ENCODE assay signal across 12 cellular contexts in the genomic region with DNA sequence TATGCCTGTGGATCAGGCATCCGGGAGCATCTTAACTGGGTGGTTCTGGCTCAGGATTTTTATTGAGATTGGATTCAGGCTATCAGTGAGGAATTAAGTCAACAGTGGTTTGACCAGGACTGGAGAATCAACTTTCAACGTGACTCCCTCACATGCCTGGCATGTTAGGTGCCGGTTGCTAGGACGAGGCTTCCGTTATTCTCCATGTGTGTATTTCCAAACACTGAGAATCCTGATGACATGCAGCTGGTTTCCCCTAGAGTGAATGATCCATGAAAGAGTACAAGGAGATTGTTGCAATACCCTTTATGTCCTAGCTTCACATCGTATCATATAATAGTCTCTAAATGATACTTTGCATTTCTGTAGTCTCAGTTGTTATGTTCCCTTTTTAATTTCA.
"Had no signal": no experiment of that assay in that cellular context is flagged by ENCODE, and none has a peak within 500 bp of the region (broad histone marks: within the 10 kb centered on the region; RNA-seq: fewer than 3 reads in every experiment).

No MANE protein-coding gene starts in this region.

- H3K27ac ChIP-seq: epithelial cell of prostate, left lung, psoas muscle, sigmoid colon had no signal

- H3K9me3 ChIP-seq: psoas muscle, sigmoid colon had no signal

- H3K4me3 ChIP-seq: left lung, psoas muscle, sigmoid colon had no signal

- H3K27me3 ChIP-seq: left lung, sigmoid colon had no signal

- H3K4me1 ChIP-seq: left lung, psoas muscle, sigmoid colon had no signal

- H3K36me3 ChIP-seq: left lung, sigmoid colon had no signal

- DNase-seq: activated CD4-positive, alpha-beta T cell treated with anti-CD3 and anti-CD28 coated beads, Interleukin-2, amount 50 U/mL, for 4 hours; activated effector memory CD4-positive, alpha-beta T cell treated with Interleukin-2 at 50 U/mL for 16 hours; activated T-cell treated with anti-CD3 and anti-CD28 coated beads, Interleukin-2, amount 50 U/mL, for 1 hour; effector memory CD8-positive, alpha-beta T cell; head of caudate nucleus; left lung; psoas muscle; sigmoid colon; stimulated activated CD4-positive, alpha-beta T cell treated with anti-CD3 and anti-CD28 coated beads, Interleukin-12 subunit alpha, Interleukin-12 subunit beta, amount 100 ng/mL, for 4 hours; stimulated activated naive CD8-positive, alpha-beta T cell treated with anti-CD3 and anti-CD28 coated beads, Interleukin-15, Interleukin-2, amounts not matched to agents 100 U/mL and 50 U/mL, for 24 hours; T-helper 2 cell had no signal
